In genomic region chr19:5578094-5578846, GRCh38 we compare ENCODE assay signal across 8 cellular contexts. TPM values are rescaled to one million over a fixed set of nuclear protein-coding genes. Genes with fewer than 3 reads are reported as not detected.
A peak's percentile ranks its signal among the peaks of the same experiment; 100 is the strongest.
DNase-seq lines count a peak whose midpoint lies in the region; ATAC-seq and TF ChIP-seq lines count a peak whose summit lies in the region.

No MANE protein-coding gene starts in this region.

- ATAC-seq in right lobe of liver (peak; percentile 82 to 91 (median 89)), HG03159 (IDR thresholded peaks at IDR 0.05; ENCODE audit: unreplicated experiment) (no peak)

- H3K27ac ChIP-seq in right lobe of liver = no peak overlapping the region

- no peaks in the 10 kb centered on the region for H3K36me3 ChIP-seq in right lobe of liver

- intact Hi-C loops in right lobe of liver (cut with DNase I) = loop anchor here in 1 of 2 donors (5.0 kb wide), 1 partner anchor 206 kb away; no protein-coding TSS in a partner anchor

- 11% methylated on average over 18 of the region's 28 CpGs for WGBS in right lobe of liver (ENCODE audit: insufficient coverage, low coverage, low lambda C conversion rate, missing lambda C conversion rate)

- H3K4me3 ChIP-seq in choroid plexus epithelial cell (ENCODE audit: low read depth, low read length) (peak overlapping the region; percentile 28), right lobe of liver (no peak overlapping the region)

- TF ChIP-seq POLR2A in right lobe of liver (IDR thresholded peaks at IDR 0.05) = no peak

- H3K4me1 ChIP-seq in right lobe of liver = peaks cover 0 to 4% (median 0%) of the 10 kb centered on the region in 4 donors

- DNase-seq in NCI-H2107 treated with DMSO at 0.1 percent for 48 hours (lab: John Stamatoyannopoulos, UW; ENCODE audit: unreplicated experiment) (peak; percentile 15), NCI-H2107 (lab: John Stamatoyannopoulos, UW) (no peak), NCI-H2227 (lab: John Stamatoyannopoulos, UW; ENCODE audit: unreplicated experiment) (peak; percentile 80), choroid plexus epithelial cell (ENCODE audit: low read depth) (peak; percentile 57), right lobe of liver (peak; percentile 67 to 73 (median 69))
- peak; percentile 59 to 65 for DNase-seq in activated CD4-positive, alpha-beta T cell treated with anti-CD3 and anti-CD28 coated beads for 4 hours
- DNase-seq in stimulated activated CD4-positive, alpha-beta T cell treated with anti-CD3 and anti-CD28 coated beads, TNF-alpha, amount 100 ng/mL, for 48 hours (ENCODE audit: low read depth in 3 of 3) = peak; percentile 29 to 72 (median 44)

- no peaks in the 10 kb centered on the region for H3K27me3 ChIP-seq in right lobe of liver

- TF ChIP-seq CTCF in choroid plexus epithelial cell (conservative IDR thresholded peaks at IDR 0.05; ENCODE audit: low read depth, low read length) (peak; percentile 93), right lobe of liver (IDR thresholded peaks at IDR 0.05) (peak; percentile 90 to 99 (median 99))

- no peaks in the 10 kb centered on the region for H3K9me3 ChIP-seq in right lobe of liver

RNA-seq across cellular contexts. Expression of gene TINCR, which starts 10.5 kb away (rescaled TPM):
- under 1 TPM in 1 of 6 experiments, not detected in 5; 0.44 TPM for total RNA-seq in right lobe of liver

RNA-seq across cellular contexts. Expression of gene SAFB2, which starts 44.3 kb away (rescaled TPM):
- 10 to 100 TPM; 16.9 to 48.9 (median 41.7) TPM for total RNA-seq in right lobe of liver

RNA-seq across cellular contexts. Expression of gene SAFB, which starts 44.6 kb away (rescaled TPM):
- 10 to 100 TPM; 31.2 to 45.7 (median 32.8) TPM for total RNA-seq in right lobe of liver
